23 cellular contexts compared by ENCODE assay signal in the genomic region with DNA sequence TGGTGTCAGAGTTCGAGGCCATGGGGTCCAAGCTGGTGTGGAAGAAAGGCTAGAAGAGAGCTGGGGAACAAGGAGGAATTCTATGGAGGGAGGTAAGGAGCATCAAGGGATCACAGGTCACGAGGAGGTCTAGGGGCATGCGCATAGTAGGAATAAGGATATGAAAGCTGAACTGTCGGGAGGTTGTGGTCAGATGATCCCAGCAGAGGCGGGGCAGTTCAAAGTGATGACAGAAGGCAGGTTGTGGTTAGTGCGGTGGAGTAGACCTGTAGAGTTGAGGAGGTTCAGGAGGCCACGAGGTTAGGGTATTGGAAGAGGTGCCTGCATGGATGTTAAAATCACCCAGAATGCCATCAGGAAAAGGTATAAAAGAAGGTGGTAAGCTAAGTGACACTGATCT.
DNase-seq lines count a peak whose midpoint lies in the region; ATAC-seq and TF ChIP-seq lines count a peak whose summit lies in the region.
"Had no signal": no experiment of that assay in that cellular context is flagged by ENCODE, and none has a peak within 500 bp of the region (broad histone marks: within the 10 kb centered on the region; RNA-seq: fewer than 3 reads in every experiment).

No MANE protein-coding gene starts in this region.

- no peaks in the 10 kb centered on the region for H3K36me3 Mint-ChIP-seq in activated CD8-positive, alpha-beta T cell treated with anti-CD3 and anti-CD28 coated beads for 36 hours (ENCODE audit: low read depth)
- no peaks in the 10 kb centered on the region for H3K36me3 Mint-ChIP-seq in activated CD8-positive, alpha-beta T cell treated with anti-CD3 and anti-CD28 coated beads, Interleukin-2, amount 10 ng/mL, durations not matched to agents 7 days and 5 days (ENCODE audit: low read depth)
- peaks cover 5% of the 10 kb centered on the region for H3K36me3 Mint-ChIP-seq in activated B cell treated with CpG ODN at 0.5 μM for 24 hours (ENCODE audit: low read depth)
- H3K36me3 Mint-ChIP-seq: immature natural killer cell had no signal

- H3K4me2 ChIP-seq in MM.1S (ENCODE audit: low read depth, low read length): peak overlapping the region; percentile 69
- H3K4me2 ChIP-seq: A549 had no signal

- peaks cover 31% of the 10 kb centered on the region for H3K79me2 ChIP-seq in MM.1S (ENCODE audit: low read length)

- TF ChIP-seq CTCF in activated CD8-positive, alpha-beta T cell treated with anti-CD3 and anti-CD28 coated beads for 36 hours (IDR thresholded peaks at IDR 0.05): no peak
- no peak for TF ChIP-seq CTCF in MM.1S (IDR thresholded peaks at IDR 0.05; ENCODE audit: low read length)
- no peak for TF ChIP-seq CTCF in activated B cell treated with CpG ODN at 0.5 μM for 24 hours (IDR thresholded peaks at IDR 0.05)
- TF ChIP-seq CTCF in gastrocnemius medialis (IDR thresholded peaks at IDR 0.05 in 4 of 5, conservative IDR thresholded peaks at IDR 0.05 in 1 of 5): no peak
- no peak for TF ChIP-seq CTCF in foreskin keratinocyte (conservative IDR thresholded peaks at IDR 0.05)

- peaks cover 29% of the 10 kb centered on the region for H3K4me1 ChIP-seq in MM.1S (ENCODE audit: low read length)
- H3K4me1 ChIP-seq in gastrocnemius medialis: peaks cover 13 to 15% of the 10 kb centered on the region in 2 donors
- H3K4me1 ChIP-seq in foreskin keratinocyte: peaks cover 5% of the 10 kb centered on the region

- H3K27ac ChIP-seq in MM.1S (ENCODE audit: low read length) (peak overlapping the region; percentile 65), gastrocnemius medialis (peak overlapping the region; percentile 57 to 60 (median 60)), foreskin keratinocyte (no peak overlapping the region)
- H3K27ac ChIP-seq: A549, heart right ventricle, ovary had no signal

- no peaks in the 10 kb centered on the region for H3K27me3 ChIP-seq in MM.1S (replicated peaks; ENCODE audit: insufficient read depth, low read length)
- no peaks in the 10 kb centered on the region for H3K27me3 ChIP-seq in gastrocnemius medialis
- no peaks in the 10 kb centered on the region for H3K27me3 ChIP-seq in foreskin keratinocyte
- H3K27me3 ChIP-seq: ovary had no signal

- peak; percentile 5 for DNase-seq in activated CD8-positive, alpha-beta T cell treated with anti-CD3 and anti-CD28 coated beads for 36 hours
- DNase-seq in activated CD8-positive, alpha-beta T cell treated with anti-CD3 and anti-CD28 coated beads, Interleukin-2, amount 10 ng/mL, durations not matched to agents 7 days and 5 days: no peak
- DNase-seq in MM.1S (peak; percentile 79), activated B cell treated with CpG ODN at 0.5 μM for 24 hours (no peak), gastrocnemius medialis (no peak), SKM-1 treated with dmso at 0.1 percent for 144 hours (lab: John Stamatoyannopoulos, UW; ENCODE audit: unreplicated experiment) (no peak), dedifferentiated amniotic fluid mesenchymal stem cell (ENCODE audit: extremely low spot score) (no peak), foreskin keratinocyte (no peak)
- DNase-seq: amygdala; C1 segment of cervical spinal cord; DMS53; heart right ventricle; immature natural killer cell; Karpas-422; NCI-H1436; NCI-H2171 treated with DMSO at 0.1 percent for 48 hours; NCI-H748 treated with DMSO at 0.1 percent for 48 hours; ovary; stimulated activated naive CD4-positive, alpha-beta T cell treated with Interleukin-2 at 50 U/mL for 16 hours had no signal

- no peaks in the 10 kb centered on the region for H3K9me2 ChIP-seq in MM.1S (replicated peaks; ENCODE audit: insufficient read depth, low read length)

- in situ Hi-C loops in gastrocnemius medialis (cut with MboI; ENCODE audit: low sequenced_read_pairs in 4 of 4): loop anchor here in 3 of 4 donors (5.0 to 25.0 kb wide), 4 partner anchors 246 to 447 kb away; no protein-coding TSS in a partner anchor

- 0 out of 2 replicates have a peak overlapping the region, but pooled peaks have one; percentile 7 for H2AFZ ChIP-seq in MM.1S (ENCODE audit: low read length)

- peaks cover 10% of the 10 kb centered on the region for H3K4me1 Mint-ChIP-seq in activated CD8-positive, alpha-beta T cell treated with anti-CD3 and anti-CD28 coated beads for 36 hours (ENCODE audit: low read depth)
- H3K4me1 Mint-ChIP-seq in activated CD8-positive, alpha-beta T cell treated with anti-CD3 and anti-CD28 coated beads, Interleukin-2, amount 10 ng/mL, durations not matched to agents 7 days and 5 days (ENCODE audit: low read depth): peaks cover 16% of the 10 kb centered on the region
- H3K4me1 Mint-ChIP-seq in activated B cell treated with CpG ODN at 0.5 μM for 24 hours: peaks cover 13% of the 10 kb centered on the region

- peak overlapping the region; percentile 26; the same call in 1 of the 2 replicates for H3K9ac ChIP-seq in MM.1S (ENCODE audit: low read length)

- TF ChIP-seq POLR2A in gastrocnemius medialis (IDR thresholded peaks at IDR 0.05): no peak

- peak overlapping the region; percentile 43 for H3K27ac Mint-ChIP-seq in activated CD8-positive, alpha-beta T cell treated with anti-CD3 and anti-CD28 coated beads for 36 hours
- H3K27ac Mint-ChIP-seq in activated CD8-positive, alpha-beta T cell treated with anti-CD3 and anti-CD28 coated beads, Interleukin-2, amount 10 ng/mL, durations not matched to agents 7 days and 5 days: no peak overlapping the region
- H3K27ac Mint-ChIP-seq in activated B cell treated with CpG ODN at 0.5 μM for 24 hours: peak overlapping the region; percentile 22
- H3K27ac Mint-ChIP-seq: type B pancreatic cell had no signal

- POLR2A ChIA-PET in activated CD8-positive, alpha-beta T cell treated with anti-CD3 and anti-CD28 coated beads for 36 hours (lab: Charles Lee): interaction anchor here (0.7 kb wide), 1 partner anchor 248 kb away, joined by 3 read pairs; no protein-coding TSS in a partner anchor
- POLR2A ChIA-PET in activated CD8-positive, alpha-beta T cell treated with anti-CD3 and anti-CD28 coated beads, Interleukin-2, amount 10 ng/mL, durations not matched to agents 7 days and 5 days (lab: Charles Lee): interaction anchor here (0.9 kb wide), 1 partner anchor 159 kb away, joined by 3 read pairs; a partner anchor contains a TSS
- POLR2A ChIA-PET in activated B cell treated with CpG ODN at 0.5 μM for 24 hours (lab: Charles Lee): no interaction called here

- no peaks in the 10 kb centered on the region for H3K9me3 ChIP-seq in MM.1S (replicated peaks; ENCODE audit: insufficient read depth, low read length)
- no peaks in the 10 kb centered on the region for H3K9me3 ChIP-seq in gastrocnemius medialis
- H3K9me3 ChIP-seq: A549, heart right ventricle, ovary had no signal

- intact Hi-C loops in activated CD8-positive, alpha-beta T cell treated with anti-CD3 and anti-CD28 coated beads for 36 hours (cut with micrococcal nuclease): no loop called here
- intact Hi-C loops in activated B cell treated with CpG ODN at 0.5 μM for 24 hours (cut with micrococcal nuclease): no loop called here
- intact Hi-C loops in gastrocnemius medialis (cut with DNase I; ENCODE audit: low total_unique reads): no loop called here

- no peaks in the 10 kb centered on the region for H3K9me3 Mint-ChIP-seq in activated CD8-positive, alpha-beta T cell treated with anti-CD3 and anti-CD28 coated beads for 36 hours
- no peaks in the 10 kb centered on the region for H3K9me3 Mint-ChIP-seq in activated CD8-positive, alpha-beta T cell treated with anti-CD3 and anti-CD28 coated beads, Interleukin-2, amount 10 ng/mL, durations not matched to agents 7 days and 5 days (ENCODE audit: insufficient read depth)
- no peaks in the 10 kb centered on the region for H3K9me3 Mint-ChIP-seq in activated B cell treated with CpG ODN at 0.5 μM for 24 hours
- H3K9me3 Mint-ChIP-seq: immature natural killer cell, type B pancreatic cell had no signal

- H3K4me3 Mint-ChIP-seq in activated CD8-positive, alpha-beta T cell treated with anti-CD3 and anti-CD28 coated beads for 36 hours: no peak overlapping the region
- no peak overlapping the region for H3K4me3 Mint-ChIP-seq in activated CD8-positive, alpha-beta T cell treated with anti-CD3 and anti-CD28 coated beads, Interleukin-2, amount 10 ng/mL, durations not matched to agents 7 days and 5 days
- H3K4me3 Mint-ChIP-seq in activated B cell treated with CpG ODN at 0.5 μM for 24 hours: no peak overlapping the region
- H3K4me3 Mint-ChIP-seq: immature natural killer cell, type B pancreatic cell had no signal

- H3K27me3 Mint-ChIP-seq in activated CD8-positive, alpha-beta T cell treated with anti-CD3 and anti-CD28 coated beads for 36 hours: no peaks in the 10 kb centered on the region
- H3K27me3 Mint-ChIP-seq in activated CD8-positive, alpha-beta T cell treated with anti-CD3 and anti-CD28 coated beads, Interleukin-2, amount 10 ng/mL, durations not matched to agents 7 days and 5 days (ENCODE audit: low read depth): no peaks in the 10 kb centered on the region
- H3K27me3 Mint-ChIP-seq in activated B cell treated with CpG ODN at 0.5 μM for 24 hours: no peaks in the 10 kb centered on the region
- H3K27me3 Mint-ChIP-seq: type B pancreatic cell had no signal

- H3F3A ChIP-seq in MM.1S (ENCODE audit: insufficient read depth, low read length): peaks cover 12% of the 10 kb centered on the region

- no peaks in the 10 kb centered on the region for H3K36me3 ChIP-seq in MM.1S (replicated peaks; ENCODE audit: insufficient read depth, low read length)
- H3K36me3 ChIP-seq in gastrocnemius medialis: no peaks in the 10 kb centered on the region
- H3K36me3 ChIP-seq: ovary had no signal

- peak overlapping the region; percentile 9; the same call in 1 of the 2 replicates for H3K4me3 ChIP-seq in MM.1S (ENCODE audit: low read length)
- H3K4me3 ChIP-seq in gastrocnemius medialis: no peak overlapping the region
- H3K4me3 ChIP-seq: A549, heart right ventricle, ovary had no signal

- no peaks in the 10 kb centered on the region for H4K20me1 ChIP-seq in MM.1S (ENCODE audit: insufficient read depth, low read length)

- CTCF ChIA-PET in activated CD8-positive, alpha-beta T cell treated with anti-CD3 and anti-CD28 coated beads for 36 hours (lab: Charles Lee): interaction anchor here (2.0 to 22.9 kb wide), 3 partner anchors 9 to 252 kb away, joined by 4 to 449 read pairs (median 30); no protein-coding TSS in a partner anchor
- CTCF ChIA-PET in activated CD8-positive, alpha-beta T cell treated with anti-CD3 and anti-CD28 coated beads, Interleukin-2, amount 10 ng/mL, durations not matched to agents 7 days and 5 days (lab: Charles Lee): interaction anchor here (0.6 to 10.5 kb wide), 4 partner anchors 12 to 251 kb away, joined by 3 to 162 read pairs (median 44); no protein-coding TSS in a partner anchor
- CTCF ChIA-PET in activated B cell treated with CpG ODN at 0.5 μM for 24 hours (lab: Charles Lee): interaction anchor here (1.1 to 8.8 kb wide), 7 partner anchors 9 to 265 kb away, joined by 3 to 213 read pairs (median 6); no protein-coding TSS in a partner anchor

- ATAC-seq in activated CD8-positive, alpha-beta T cell treated with anti-CD3 and anti-CD28 coated beads for 36 hours: no peak
- no peak for ATAC-seq in activated CD8-positive, alpha-beta T cell treated with anti-CD3 and anti-CD28 coated beads, Interleukin-2, amount 10 ng/mL, durations not matched to agents 7 days and 5 days
- no peak for ATAC-seq in activated B cell treated with CpG ODN at 0.5 μM for 24 hours (ENCODE audit: low read depth)
- no peak for ATAC-seq in gastrocnemius medialis
- no peak for ATAC-seq in foreskin keratinocyte
- ATAC-seq: sciatic nerve, SK-N-SH treated with all-trans-retinoic acid at 6 μM for 48 hours had no signal

Comparison
In these comparisons a context has a peak if more than half of its experiments do, and no peak if none do; other contexts are left out.
1. DNase-seq: peak in activated CD8-positive, alpha-beta T cell treated with anti-CD3 and anti-CD28 coated beads for 36 hours (single experiment) and MM.1S (single experiment); none in activated CD8-positive, alpha-beta T cell treated with anti-CD3 and anti-CD28 coated beads, Interleukin-2, amount 10 ng/mL, durations not matched to agents 7 days and 5 days (single experiment), activated B cell treated with CpG ODN at 0.5 μM for 24 hours (single experiment), gastrocnemius medialis (0 of 2), SKM-1 treated with dmso at 0.1 percent for 144 hours (single experiment), dedifferentiated amniotic fluid mesenchymal stem cell (single experiment) and foreskin keratinocyte (0 of 2).